Comparison of ENCODE assay signal across 22 cellular contexts in genomic region chr4:38090450-38091246, GRCh38.
DNase-seq lines count a peak whose midpoint lies in the region; ATAC-seq and TF ChIP-seq lines count a peak whose summit lies in the region.
"Had no signal": no experiment of that assay in that cellular context is flagged by ENCODE, and none has a peak within 500 bp of the region (broad histone marks: within the 10 kb centered on the region; RNA-seq: fewer than 3 reads in every experiment).

No MANE protein-coding gene starts in this region.

- H3K9me3 Mint-ChIP-seq in activated naive CD4-positive, alpha-beta T cell treated with anti-CD3 and anti-CD28 coated beads for 36 hours: no peaks in the 10 kb centered on the region
- no peaks in the 10 kb centered on the region for H3K9me3 Mint-ChIP-seq in activated naive CD8-positive, alpha-beta T cell (ENCODE audit: low read depth)
- H3K9me3 Mint-ChIP-seq in stimulated activated naive CD8-positive, alpha-beta T cell treated with anti-CD3 and anti-CD28 coated beads, Interleukin-15, amount 100 ng/mL, for 72 hours: peaks cover 0 to 3% of the 10 kb centered on the region in 2 donors
- H3K9me3 Mint-ChIP-seq: activated B cell treated with CpG ODN at 0.5 μM for 24 hours; natural killer cell; stimulated activated memory B cell treated with anti-CD40 and anti-IgM and Interleukin-4, amounts not matched to agents 10 μg/mL and 1 μg/mL and 100 μg/mL, for 72 hours had no signal

- peak overlapping the region; percentile 77 for H3K27ac Mint-ChIP-seq in activated naive CD4-positive, alpha-beta T cell treated with anti-CD3 and anti-CD28 coated beads for 36 hours
- peak overlapping the region; percentile 46 for H3K27ac Mint-ChIP-seq in activated naive CD8-positive, alpha-beta T cell
- no peak overlapping the region for H3K27ac Mint-ChIP-seq in stimulated activated naive CD8-positive, alpha-beta T cell treated with anti-CD3 and anti-CD28 coated beads, Interleukin-15, amount 100 ng/mL, for 72 hours
- H3K27ac Mint-ChIP-seq: activated B cell treated with CpG ODN at 0.5 μM for 24 hours; stimulated activated memory B cell treated with anti-CD40 and anti-IgM and Interleukin-4, amounts not matched to agents 10 μg/mL and 1 μg/mL and 100 μg/mL, for 72 hours had no signal

- TF ChIP-seq CTCF in KMS-11 (conservative IDR thresholded peaks at IDR 0.05; ENCODE audit: low read depth, low read length): no peak
- no peak for TF ChIP-seq CTCF in RWPE1 (conservative IDR thresholded peaks at IDR 0.05; ENCODE audit: low read depth)

- peaks cover 96% of the 10 kb centered on the region for H3K4me1 ChIP-seq in KMS-11 (ENCODE audit: low read depth, poor library complexity, severe bottlenecking)
- H3K4me1 ChIP-seq: parathyroid adenoma, SJSA1 had no signal

- CTCF ChIA-PET in activated naive CD4-positive, alpha-beta T cell treated with anti-CD3 and anti-CD28 coated beads for 36 hours (lab: Charles Lee): interaction anchor here (0.6 to 1.7 kb wide), 10 partner anchors 9 to 220 kb away, joined by 3 to 8 read pairs (median 4); no protein-coding TSS in a partner anchor
- CTCF ChIA-PET in RWPE1 (lab: Yijun Ruan, JAX): interaction anchor here (0.6 kb wide), 2 partner anchors 88 to 1175 kb away, joined by 3 read pairs; no protein-coding TSS in a partner anchor

- H3K36me3 ChIP-seq in KMS-11 (ENCODE audit: insufficient read depth): no peaks in the 10 kb centered on the region
- H3K36me3 ChIP-seq: SJSA1 had no signal

- H2AFZ ChIP-seq in KMS-11 (ENCODE audit: low read depth): no peak overlapping the region; the same call in 1 of the 2 replicates
- H2AFZ ChIP-seq: parathyroid adenoma, PC-9 had no signal

- no peaks in the 10 kb centered on the region for H3K27me3 Mint-ChIP-seq in activated naive CD4-positive, alpha-beta T cell treated with anti-CD3 and anti-CD28 coated beads for 36 hours (ENCODE audit: low read depth)
- H3K27me3 Mint-ChIP-seq in activated naive CD8-positive, alpha-beta T cell: no peaks in the 10 kb centered on the region
- no peaks in the 10 kb centered on the region for H3K27me3 Mint-ChIP-seq in stimulated activated naive CD8-positive, alpha-beta T cell treated with anti-CD3 and anti-CD28 coated beads, Interleukin-15, amount 100 ng/mL, for 72 hours
- H3K27me3 Mint-ChIP-seq: activated B cell treated with CpG ODN at 0.5 μM for 24 hours; stimulated activated memory B cell treated with anti-CD40 and anti-IgM and Interleukin-4, amounts not matched to agents 10 μg/mL and 1 μg/mL and 100 μg/mL, for 72 hours had no signal

- no peaks in the 10 kb centered on the region for H3K79me2 ChIP-seq in KMS-11 (ENCODE audit: insufficient read depth, low read depth)
- H3K79me2 ChIP-seq: parathyroid adenoma had no signal

- no peak for DNase-seq in activated naive CD4-positive, alpha-beta T cell treated with anti-CD3 and anti-CD28 coated beads for 36 hours
- no peak for DNase-seq in activated naive CD4-positive, alpha-beta T cell treated with anti-CD3 and anti-CD28 coated beads, Interleukin-2, amount 50 U/mL, for 16 hours
- DNase-seq in stimulated activated naive CD8-positive, alpha-beta T cell treated with anti-CD3 and anti-CD28 coated beads, Interleukin-15, amount 100 ng/mL, for 72 hours: no peak
- DNase-seq in DMS79 (lab: John Stamatoyannopoulos, UW) (no peak), RWPE1 (ENCODE audit: low spot score) (no peak)
- DNase-seq: activated B cell treated with CpG ODN at 0.5 μM for 24 hours, adrenal gland, cortex of kidney, glutamatergic neuron, KG1, mesendoderm, natural killer cell, NCI-H187 treated with DMSO at 0.1 percent for 48 hours, right lobe of liver, thyroid gland had no signal

- H3K27me3 ChIP-seq in KMS-11 (ENCODE audit: insufficient read depth, low read depth): no peaks in the 10 kb centered on the region
- H3K27me3 ChIP-seq: adrenal gland, right lobe of liver, SJSA1, thyroid gland had no signal

- H4K20me1 ChIP-seq in KMS-11 (ENCODE audit: insufficient read depth): no peaks in the 10 kb centered on the region

- peaks cover 27% of the 10 kb centered on the region for H3K36me3 Mint-ChIP-seq in activated naive CD4-positive, alpha-beta T cell treated with anti-CD3 and anti-CD28 coated beads for 36 hours (ENCODE audit: low read depth)
- peaks cover 12% of the 10 kb centered on the region for H3K36me3 Mint-ChIP-seq in activated naive CD8-positive, alpha-beta T cell

- peaks cover 23% of the 10 kb centered on the region for H3K4me1 Mint-ChIP-seq in activated naive CD4-positive, alpha-beta T cell treated with anti-CD3 and anti-CD28 coated beads for 36 hours (ENCODE audit: low read depth)
- peaks cover 8% of the 10 kb centered on the region for H3K4me1 Mint-ChIP-seq in activated naive CD8-positive, alpha-beta T cell (ENCODE audit: low read depth)
- H3K4me1 Mint-ChIP-seq in stimulated activated naive CD8-positive, alpha-beta T cell treated with anti-CD3 and anti-CD28 coated beads, Interleukin-15, amount 100 ng/mL, for 72 hours: peaks cover 17% of the 10 kb centered on the region
- H3K4me1 Mint-ChIP-seq: activated B cell treated with CpG ODN at 0.5 μM for 24 hours; stimulated activated memory B cell treated with anti-CD40 and anti-IgM and Interleukin-4, amounts not matched to agents 10 μg/mL and 1 μg/mL and 100 μg/mL, for 72 hours had no signal

- peak; percentile 48 for ATAC-seq in stimulated activated naive CD8-positive, alpha-beta T cell treated with anti-CD3 and anti-CD28 coated beads, Interleukin-15, amount 100 ng/mL, for 72 hours
- ATAC-seq in HG02642 (IDR thresholded peaks at IDR 0.05; ENCODE audit: poor library complexity, unreplicated experiment): no peak
- ATAC-seq: natural killer cell; right lobe of liver; stimulated activated memory B cell treated with anti-CD40 and anti-IgM and Interleukin-4, amounts not matched to agents 10 μg/mL and 1 μg/mL and 100 μg/mL, for 72 hours had no signal

- H3K4me3 Mint-ChIP-seq in activated naive CD4-positive, alpha-beta T cell treated with anti-CD3 and anti-CD28 coated beads for 36 hours: no peak overlapping the region
- no peak overlapping the region for H3K4me3 Mint-ChIP-seq in activated naive CD8-positive, alpha-beta T cell
- H3K4me3 Mint-ChIP-seq in stimulated activated naive CD8-positive, alpha-beta T cell treated with anti-CD3 and anti-CD28 coated beads, Interleukin-15, amount 100 ng/mL, for 72 hours: peak overlapping the region in 1 of 2 donors; percentile 17
- H3K4me3 Mint-ChIP-seq: activated B cell treated with CpG ODN at 0.5 μM for 24 hours; natural killer cell; stimulated activated memory B cell treated with anti-CD40 and anti-IgM and Interleukin-4, amounts not matched to agents 10 μg/mL and 1 μg/mL and 100 μg/mL, for 72 hours had no signal

- H3K4me3 ChIP-seq in KMS-11 (IDR thresholded peaks at IDR 0.05; ENCODE audit: insufficient read depth, low read depth, low read length): peak overlapping the region; percentile 28
- H3K4me3 ChIP-seq: adrenal gland, PC-9, right lobe of liver, SJSA1, thyroid gland had no signal

- intact Hi-C loops in activated naive CD4-positive, alpha-beta T cell treated with anti-CD3 and anti-CD28 coated beads for 36 hours (cut with micrococcal nuclease): loop anchor here (1.0 kb wide), 2 partner anchors 41 to 73 kb away; no protein-coding TSS in a partner anchor

- H3K27ac ChIP-seq in KMS-11: peak overlapping the region; percentile 89
- H3K27ac ChIP-seq in RWPE1: no peak overlapping the region
- H3K27ac ChIP-seq: adrenal gland, parathyroid adenoma, right lobe of liver, SJSA1, thyroid gland had no signal

- H3K9ac ChIP-seq in KMS-11: peak overlapping the region; percentile 36; the same call in 1 of the 2 replicates
- H3K9ac ChIP-seq: parathyroid adenoma had no signal

- POLR2A ChIA-PET in RWPE1 (lab: Yijun Ruan, JAX; ENCODE audit: low non-redundant PET): no interaction called here

- H3K4me2 ChIP-seq in KMS-11: peak overlapping the region; percentile 87
- H3K4me2 ChIP-seq: PC-9 had no signal

Comparison
In these comparisons a context has a peak if more than half of its experiments do, and no peak if none do; other contexts are left out.
1. H3K27ac Mint-ChIP-seq: peak in activated naive CD4-positive, alpha-beta T cell treated with anti-CD3 and anti-CD28 coated beads for 36 hours (single experiment) and activated naive CD8-positive, alpha-beta T cell (single experiment); none in stimulated activated naive CD8-positive, alpha-beta T cell treated with anti-CD3 and anti-CD28 coated beads, Interleukin-15, amount 100 ng/mL, for 72 hours (0 of 2).